Comparison of ENCODE assay signal across 2 cellular contexts in the genomic region with DNA sequence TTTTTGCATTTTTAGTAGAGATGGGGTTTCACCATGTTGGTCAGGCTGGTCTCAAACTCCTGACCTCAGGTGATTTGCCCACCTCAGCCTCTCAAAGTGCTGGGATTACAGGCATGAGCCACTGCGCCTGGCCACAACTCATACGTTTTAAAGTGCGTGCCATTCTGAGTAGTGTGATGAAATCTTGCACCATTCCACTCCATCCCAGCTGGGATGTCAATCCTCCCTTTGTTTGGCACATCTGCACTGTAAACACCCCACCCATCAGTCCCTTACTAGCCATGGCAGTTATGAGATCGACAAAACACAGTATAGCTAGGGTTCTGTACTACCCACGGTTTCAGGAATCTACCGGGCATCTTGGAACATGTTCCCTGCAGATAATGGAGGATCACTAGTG. TPM values are rescaled to one million over a fixed set of nuclear protein-coding genes. Genes with fewer than 3 reads are reported as not detected.
"Had no signal": no experiment of that assay in that cellular context is flagged by ENCODE, and none has a peak within 500 bp of the region (broad histone marks: within the 10 kb centered on the region; RNA-seq: fewer than 3 reads in every experiment).

No MANE protein-coding gene starts in this region.

RNA-seq across cellular contexts. Expression of a gene that starts 16.0 kb away (rescaled TPM):
- total RNA-seq: Right ventricle myocardium superior, SJSA1 had no signal

RNA-seq across cellular contexts. Expression of a gene that starts 48.7 kb away (rescaled TPM):
- total RNA-seq: Right ventricle myocardium superior, SJSA1 had no signal
